17 cellular contexts compared by ENCODE assay signal in the genomic region with DNA sequence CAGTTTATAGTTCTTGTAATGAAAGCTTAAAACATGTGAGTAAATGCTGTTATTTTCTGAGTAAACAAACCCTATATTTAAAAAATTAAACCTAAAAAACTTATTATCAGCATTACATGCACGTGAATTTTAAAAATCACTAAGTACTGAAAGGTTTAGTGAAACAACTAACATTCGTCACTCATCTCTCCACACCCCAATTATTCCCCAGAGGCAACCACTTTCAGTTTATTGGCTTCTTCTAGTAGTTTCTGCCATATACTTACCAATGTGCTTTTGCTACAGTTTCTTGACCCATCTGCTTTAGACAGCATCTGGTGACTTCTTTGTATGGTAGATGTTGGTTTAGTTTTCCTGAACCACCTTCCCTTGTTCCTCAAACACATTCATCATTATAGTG. TPM values are rescaled to one million over a fixed set of nuclear protein-coding genes. Genes with fewer than 3 reads are reported as not detected.
DNase-seq lines count a peak whose midpoint lies in the region; ATAC-seq, FAIRE-seq and TF ChIP-seq lines count a peak whose summit lies in the region.
"Had no signal": no experiment of that assay in that cellular context is flagged by ENCODE, and none has a peak within 500 bp of the region (broad histone marks: within the 10 kb centered on the region; RNA-seq: fewer than 3 reads in every experiment).

No MANE protein-coding gene starts in this region.

- no peaks in the 10 kb centered on the region for H3K79me2 ChIP-seq in PC-3 (ENCODE audit: low read length)

- no peak for FAIRE-seq in GM12891 (lab: Jason Lieb, UNC)
- FAIRE-seq: A204.1, G401.6, GM18507, H1 had no signal

- intact Hi-C loops in PC-3 (cut with micrococcal nuclease): no loop called here
- intact Hi-C loops in CD8-positive, alpha-beta T cell (cut with DNase I, micrococcal nuclease): no loop called here

- no peaks in the 10 kb centered on the region for H3K27me3 ChIP-seq in PC-3 (ENCODE audit: low read length)
- no peaks in the 10 kb centered on the region for H3K27me3 ChIP-seq in CD8-positive, alpha-beta T cell (ENCODE audit: insufficient read depth, low read length)

- H3K4me1 ChIP-seq in PC-3 (ENCODE audit: insufficient read depth, low read length): peaks cover 30% of the 10 kb centered on the region
- no peaks in the 10 kb centered on the region for H3K4me1 ChIP-seq in CD8-positive, alpha-beta T cell (ENCODE audit: insufficient read depth, low read length)

- H3K9me2 ChIP-seq in PC-3 (replicated peaks; ENCODE audit: low read length): no peaks in the 10 kb centered on the region

- POLR2A ChIA-PET in PC-3 (lab: Charles Lee; ENCODE audit: unreplicated experiment): no interaction called here
- POLR2A ChIA-PET in CD8-positive, alpha-beta T cell (lab: Charles Lee): no interaction called here

- no peaks in the 10 kb centered on the region for H3F3A ChIP-seq in PC-3 (ENCODE audit: low read length, unreplicated experiment)

- H2AFZ ChIP-seq in PC-3 (ENCODE audit: low read length): no peak overlapping the region

- no peak for TF ChIP-seq CTCF in GM10266 (IDR thresholded peaks at IDR 0.05; ENCODE audit: control insufficient read depth, insufficient read depth, low read depth, missing control alignments)
- TF ChIP-seq CTCF in GM13977 (IDR thresholded peaks at IDR 0.05; ENCODE audit: extremely low read depth, insufficient read depth, missing control alignments): no peak
- no peak for TF ChIP-seq CTCF in PC-3 (conservative IDR thresholded peaks at IDR 0.05; ENCODE audit: low read depth, low read length)
- TF ChIP-seq CTCF in fibroblast of mammary gland (conservative IDR thresholded peaks at IDR 0.05; ENCODE audit: control insufficient read depth, insufficient read depth, low read depth, low read length): no peak
- TF ChIP-seq CTCF in CD8-positive, alpha-beta T cell (IDR thresholded peaks at IDR 0.05): no peak

- no peaks in the 10 kb centered on the region for H3K9me3 Mint-ChIP-seq in CD8-positive, alpha-beta T cell
- H3K9me3 Mint-ChIP-seq: CD4-positive, alpha-beta T cell; H9 had no signal

- in situ Hi-C loops in GM13977 (cut with MboI; ENCODE audit: low pct_unique_long_range_greater_than_20kb, low sequenced_read_pairs, unreplicated experiment): no loop called here

- no peaks in the 10 kb centered on the region for H4K20me1 ChIP-seq in PC-3 (ENCODE audit: low read length)

- no TSS peak for BruUV-seq in PC-3 (replicated peaks; lab: Mats Ljungman, UMichigan)

- no peak overlapping the region for H3K4me3 Mint-ChIP-seq in CD8-positive, alpha-beta T cell
- H3K4me3 Mint-ChIP-seq: CD4-positive, alpha-beta T cell; H9 had no signal

- peaks cover 8% of the 10 kb centered on the region for H3K36me3 Mint-ChIP-seq in CD8-positive, alpha-beta T cell

- no peaks in the 10 kb centered on the region for H3K9me3 ChIP-seq in PC-3 (ENCODE audit: low read length)
- H3K9me3 ChIP-seq in CD8-positive, alpha-beta T cell (ENCODE audit: low read length): no peaks in the 10 kb centered on the region

- H3K27me3 Mint-ChIP-seq in CD8-positive, alpha-beta T cell (ENCODE audit: low read depth): no peaks in the 10 kb centered on the region
- H3K27me3 Mint-ChIP-seq: CD4-positive, alpha-beta T cell had no signal

- H3K4me3 ChIP-seq in PC-3 (ENCODE audit: low read length) (no peak overlapping the region), fibroblast of mammary gland (ENCODE audit: control insufficient read depth, low read depth, low read length) (no peak overlapping the region)
- no peak overlapping the region for H3K4me3 ChIP-seq in CD8-positive, alpha-beta T cell (ENCODE audit: low read depth, low read length)

- ATAC-seq in PC-3: no peak
- ATAC-seq in CD8-positive, alpha-beta T cell: no peak

- CTCF ChIA-PET in PC-3 (lab: Charles Lee): no interaction called here
- CTCF ChIA-PET in CD8-positive, alpha-beta T cell (lab: Charles Lee): no interaction called here

- H3K36me3 ChIP-seq in PC-3 (ENCODE audit: low read depth, low read length): no peaks in the 10 kb centered on the region
- no peaks in the 10 kb centered on the region for H3K36me3 ChIP-seq in CD8-positive, alpha-beta T cell (ENCODE audit: insufficient read depth, low read length)

- H3K27ac Mint-ChIP-seq in CD8-positive, alpha-beta T cell: no peak overlapping the region
- H3K27ac Mint-ChIP-seq: CD4-positive, alpha-beta T cell; H9 had no signal

- no peak overlapping the region for H3K27ac ChIP-seq in PC-3 (ENCODE audit: low read length)
- H3K27ac ChIP-seq in CD8-positive, alpha-beta T cell (ENCODE audit: low read depth, low read length): no peak overlapping the region
- H3K27ac ChIP-seq: C4-2B had no signal

- peak overlapping the region; percentile 24; the same call in 1 of the 2 replicates for H3K4me2 ChIP-seq in PC-3 (ENCODE audit: low read length)

- TF ChIP-seq POLR2A in GM12891 (IDR thresholded peaks at IDR 0.05; ENCODE audit: low read depth, low read length): no peak

- DNase-seq in GM10266 (ENCODE audit: extremely low spot score) (peak; percentile 21), GM13977 (ENCODE audit: low spot score) (peak; percentile 35), PC-3 (no peak), fibroblast of mammary gland (ENCODE audit: low read depth) (peak; percentile 31), GM12891 (ENCODE audit: insufficient read length, low spot score) (no peak)
- no peak for DNase-seq in CD8-positive, alpha-beta T cell
- DNase-seq: AML-193; Calu3; CD4-positive, alpha-beta T cell; H9; Kasumi-1; KG1 had no signal

- H3K9ac ChIP-seq in PC-3 (ENCODE audit: low read length): no peak overlapping the region

- no peaks in the 10 kb centered on the region for H3K4me1 Mint-ChIP-seq in CD8-positive, alpha-beta T cell (ENCODE audit: low read depth)

TF ChIP-seq in GM12891, 5 proteins besides CTCF, POLR2A, EP300 and RAD21:
- TF ChIP-seq POU2F2 (IDR thresholded peaks at IDR 0.05; ENCODE audit: low read depth, low read length) (no peak), SPI1 (IDR thresholded peaks at IDR 0.05; ENCODE audit: low read depth, low read length) (no peak), PAX5 (IDR thresholded peaks at IDR 0.05; ENCODE audit: insufficient read depth, low read length, severe bottlenecking) (no peak), POLR2AphosphoS5 (IDR thresholded peaks at IDR 0.05; ENCODE audit: low read depth, low read length) (no peak), TAF1 (IDR thresholded peaks at IDR 0.05; ENCODE audit: low read depth, low read length) (no peak)

RNA-seq across cellular contexts. Expression of gene ANGPTL2, which starts 58.1 kb away (rescaled TPM):
- total RNA-seq in PC-3 (2014; rRNA removed): 0.07 and 0.75 TPM in 2 replicates
- polyA plus RNA-seq in GM12891 (2012; ENCODE audit: low read depth, missing spikeins): 0.24 TPM
- not detected for total RNA-seq in CD8-positive, alpha-beta T cell
- total RNA-seq: Calu3; CD4-positive, alpha-beta T cell had no signal

Comparison
In these comparisons a context has a peak if more than half of its experiments do, and no peak if none do; other contexts are left out.
1. DNase-seq: peak in GM10266 (single experiment), GM13977 (single experiment) and fibroblast of mammary gland (single experiment); none in PC-3 (single experiment), GM12891 (single experiment) and CD8-positive, alpha-beta T cell (0 of 7).